In the genomic region with DNA sequence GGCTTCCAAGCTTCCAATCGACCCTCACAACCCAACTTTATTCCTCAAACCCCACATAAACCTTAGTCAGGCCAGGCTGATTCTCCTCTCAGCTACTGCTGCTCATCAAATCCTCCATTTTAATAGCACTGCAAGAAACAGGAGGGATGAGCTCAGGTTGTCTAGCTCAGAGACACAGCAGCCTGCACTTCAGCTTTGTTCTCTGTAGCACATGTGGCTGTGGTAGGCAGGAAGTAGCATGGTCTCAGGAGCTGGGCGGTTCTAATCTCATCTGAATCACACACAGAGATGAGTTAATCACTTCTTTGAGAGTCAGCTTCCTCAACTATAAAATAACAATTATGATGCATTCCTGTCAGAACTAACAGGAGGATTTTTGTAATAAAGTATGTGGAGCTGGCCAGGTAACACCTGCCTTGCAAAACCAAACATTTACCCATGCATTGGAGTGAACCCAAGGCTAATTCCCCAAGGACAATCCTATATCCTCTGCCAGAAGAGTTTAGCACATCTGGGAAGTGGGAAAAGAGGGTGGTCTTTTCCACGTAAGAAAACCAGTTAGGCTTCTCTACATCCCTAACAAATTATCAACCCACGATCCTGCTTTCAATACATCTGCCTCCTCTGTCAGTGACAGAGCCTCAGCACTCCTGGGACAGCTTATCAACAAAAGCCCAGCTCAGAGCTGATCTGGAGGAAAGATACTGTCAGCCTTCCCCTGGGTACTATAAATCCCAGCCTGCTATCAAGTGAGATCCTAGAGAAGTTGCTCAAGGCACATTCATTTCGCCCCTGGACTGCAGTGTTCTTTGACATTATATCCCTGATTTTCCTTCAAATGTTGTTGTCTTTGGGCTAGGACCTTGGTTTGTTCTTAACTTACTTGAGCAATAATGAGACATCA, we compare ENCODE assay signal across 9 cellular contexts. TPM values are rescaled to one million over a fixed set of nuclear protein-coding genes. Genes with fewer than 3 reads are reported as not detected.
DNase-seq lines count a peak whose midpoint lies in the region; ATAC-seq, FAIRE-seq and TF ChIP-seq lines count a peak whose summit lies in the region.
"Had no signal": no experiment of that assay in that cellular context is flagged by ENCODE, and none has a peak within 500 bp of the region (broad histone marks: within the 10 kb centered on the region; RNA-seq: fewer than 3 reads in every experiment).

No MANE protein-coding gene starts in this region.

- FAIRE-seq in frontal cortex (lab: Jason Lieb, UNC) = no peak
- FAIRE-seq: TTC549 had no signal

- H3K9me3 Mint-ChIP-seq in activated naive CD4-positive, alpha-beta T cell treated with anti-CD3 and anti-CD28 coated beads, Interleukin-2, amount 50 U/mL, for 24 hours = peaks cover 6% of the 10 kb centered on the region

- H3K27me3 Mint-ChIP-seq in activated naive CD4-positive, alpha-beta T cell treated with anti-CD3 and anti-CD28 coated beads, Interleukin-2, amount 50 U/mL, for 24 hours = no peaks in the 10 kb centered on the region

- peak overlapping the region; percentile 100 for H3K27ac Mint-ChIP-seq in activated naive CD4-positive, alpha-beta T cell treated with anti-CD3 and anti-CD28 coated beads, Interleukin-2, amount 50 U/mL, for 24 hours

- no peak overlapping the region for H3K9ac ChIP-seq in subcutaneous abdominal adipose tissue (ENCODE audit: low read length in 5 of 5)

- DNase-seq in SK-N-DZ (ENCODE audit: low spot score) = peak; percentile 93
- DNase-seq in mucosa of descending colon = peak in 2 of 3 donors; percentile 39 to 53
- no peak for DNase-seq in iPS-NIHi11 (ENCODE audit: low spot score)
- no peak for DNase-seq in frontal cortex (ENCODE audit: low spot score in 2 of 2)

- ATAC-seq in GM18498 (IDR thresholded peaks at IDR 0.05; ENCODE audit: unreplicated experiment) (peak; percentile 68), HG03175 (IDR thresholded peaks at IDR 0.05; ENCODE audit: unreplicated experiment) (peak; percentile 70), mucosa of descending colon (peak; percentile 96)

- no peak for TF ChIP-seq CTCF in mucosa of descending colon (IDR thresholded peaks at IDR 0.05)

- intact Hi-C loops in mucosa of descending colon (cut with DNase I, micrococcal nuclease) = no loop called here

- peak overlapping the region; percentile 87 for H3K4me3 Mint-ChIP-seq in activated naive CD4-positive, alpha-beta T cell treated with anti-CD3 and anti-CD28 coated beads, Interleukin-2, amount 50 U/mL, for 24 hours

- H3K4me1 ChIP-seq in mucosa of descending colon (ENCODE audit: low read depth) (peaks cover 17% of the 10 kb centered on the region), subcutaneous abdominal adipose tissue (ENCODE audit: control insufficient read depth in 5 of 5, insufficient read depth in 5 of 5, low read length in 5 of 5) (peaks cover 0 to 19% (median 6%) of the 10 kb centered on the region in 5 donors)

- peaks cover 2% of the 10 kb centered on the region for H3K36me3 Mint-ChIP-seq in activated naive CD4-positive, alpha-beta T cell treated with anti-CD3 and anti-CD28 coated beads, Interleukin-2, amount 50 U/mL, for 24 hours

- peak overlapping the region; percentile 92 for H3K27ac ChIP-seq in subcutaneous abdominal adipose tissue (ENCODE audit: low read depth, low read length)

- H3K36me3 ChIP-seq in mucosa of descending colon (ENCODE audit: low read depth) (no peaks in the 10 kb centered on the region), subcutaneous abdominal adipose tissue (ENCODE audit: control insufficient read depth in 5 of 5, insufficient read depth in 5 of 5, low read length in 5 of 5) (no peaks in the 10 kb centered on the region)

- H3K27me3 ChIP-seq in subcutaneous abdominal adipose tissue (ENCODE audit: control insufficient read depth in 5 of 5, insufficient read depth in 4 of 5, low read length in 5 of 5) = no peaks in the 10 kb centered on the region

- H3K4me1 Mint-ChIP-seq in activated naive CD4-positive, alpha-beta T cell treated with anti-CD3 and anti-CD28 coated beads, Interleukin-2, amount 50 U/mL, for 24 hours = peaks cover 39% of the 10 kb centered on the region

- H3K4me3 ChIP-seq in mucosa of descending colon (no peak overlapping the region), subcutaneous abdominal adipose tissue (ENCODE audit: low read depth in 1 of 5, low read length in 5 of 5) (no peak overlapping the region)

- H3K9me3 ChIP-seq in mucosa of descending colon (no peaks in the 10 kb centered on the region), subcutaneous abdominal adipose tissue (ENCODE audit: control insufficient read depth in 5 of 5, low read length in 5 of 5) (no peaks in the 10 kb centered on the region)

RNA-seq across cellular contexts. Expression of a gene that starts 32.8 kb away (rescaled TPM):
- polyA plus RNA-seq in SK-N-DZ (2014; cell fraction: cytosol; rRNA removed) = 24.4 and 26.3 TPM in 2 replicates
- 14.8 and 23.0 TPM in 2 replicates for polyA plus RNA-seq in SK-N-DZ (2014; cell fraction: nucleus; rRNA removed)
- total RNA-seq in mucosa of descending colon = 10 to 100 TPM; 21.8 to 59.8 (median 50.3) TPM
- total RNA-seq in frontal cortex = 27.7 TPM

Comparison
In these comparisons a context has a peak if more than half of its experiments do, and no peak if none do; other contexts are left out.
1. DNase-seq: peak in SK-N-DZ (single experiment) and mucosa of descending colon (2 of 3); none in iPS-NIHi11 (single experiment) and frontal cortex (0 of 2).
2. Peak in every context shown above with its lines, with median percentiles within 50 percentile points of each other: ATAC-seq.